1 cellular context compared by ENCODE assay signal in genomic region chr1:218384576-218384975, GRCh38.
TF ChIP-seq lines count a peak whose summit lies in the region.

No MANE protein-coding gene starts in this region.

TF ChIP-seq in SK-N-SH, 30 proteins besides CTCF, POLR2A, EP300 and RAD21 (continued from another document):
- TF ChIP-seq IRF3 (IDR thresholded peaks at IDR 0.05; ENCODE audit: low read depth, low read length) (no peak), MEF2A (IDR thresholded peaks at IDR 0.05; ENCODE audit: borderline replicate concordance, low read depth) (no peak), MXI1 (IDR thresholded peaks at IDR 0.05; ENCODE audit: low read depth, low read length) (no peak), NFIC (IDR thresholded peaks at IDR 0.05; ENCODE audit: borderline replicate concordance) (peak; percentile 23; the same call in 1 of the 2 replicates), TAF1 (IDR thresholded peaks at IDR 0.05; ENCODE audit: borderline replicate concordance, low read depth, low read length) (no peak), SMC3 (IDR thresholded peaks at IDR 0.05; ENCODE audit: low read depth, low read length) (no peak), GABPA (IDR thresholded peaks at IDR 0.05; ENCODE audit: low read depth) (no peak), EZH2phosphoT487 (IDR thresholded peaks at IDR 0.05; ENCODE audit: borderline replicate concordance, low read depth) (no peak), RCOR1 (IDR thresholded peaks at IDR 0.05; ENCODE audit: low read length) (no peak), SIN3A (IDR thresholded peaks at IDR 0.05; ENCODE audit: borderline replicate concordance, low read depth, low read length) (no peak), GATA2 (CRISPR knock-in tag; IDR thresholded peaks at IDR 0.05) (no peak), FOXJ3 (CRISPR knock-in tag; IDR thresholded peaks at IDR 0.05) (no peak), JUND (IDR thresholded peaks at IDR 0.05) (peak; percentile 73)
